In the genomic region with DNA sequence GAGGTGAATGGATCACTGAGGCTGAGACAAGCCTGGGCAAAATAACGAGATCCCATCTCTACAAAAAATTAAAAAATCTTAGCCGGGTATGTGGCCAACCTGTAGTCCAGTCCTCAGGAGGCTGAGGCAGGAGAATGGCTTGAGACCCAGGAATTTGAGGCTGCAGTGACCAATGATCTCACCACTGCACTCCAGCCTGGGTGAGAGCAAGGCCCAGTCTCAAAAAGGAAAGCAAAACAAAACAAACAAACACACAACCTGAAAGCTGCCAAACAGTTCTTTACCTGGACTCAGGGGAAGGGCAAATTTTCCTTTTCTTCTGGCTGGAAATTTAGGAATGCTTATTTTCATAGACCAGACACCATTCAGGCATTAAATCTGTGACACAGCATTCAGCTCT, we compare ENCODE assay signal across 33 cellular contexts.
DNase-seq lines count a peak whose midpoint lies in the region; ATAC-seq, FAIRE-seq and TF ChIP-seq lines count a peak whose summit lies in the region.
"Had no signal": no experiment of that assay in that cellular context is flagged by ENCODE, and none has a peak within 500 bp of the region (broad histone marks: within the 10 kb centered on the region; RNA-seq: fewer than 3 reads in every experiment).

No MANE protein-coding gene starts in this region.

- H3K27me3 Mint-ChIP-seq in chondrocyte (ENCODE audit: low read depth) (no peaks in the 10 kb centered on the region), neural crest cell (ENCODE audit: low read depth) (no peaks in the 10 kb centered on the region)
- H3K27me3 Mint-ChIP-seq: activated CD4-positive, alpha-beta memory T cell treated with anti-CD3 and anti-CD28 coated beads, Interleukin-2, amount 10 ng/mL, durations not matched to agents 7 days and 5 days; activated naive CD4-positive, alpha-beta T cell treated with anti-CD3 and anti-CD28 coated beads, Interleukin-2, amount 10 ng/mL, durations not matched to agents 7 days and 5 days; activated T-helper 17 cell treated with anti-CD3 and anti-CD28 coated beads, Interleukin-2, amount 50 U/mL, for 72 hours; B cell; stimulated activated naive CD8-positive, alpha-beta T cell treated with anti-CD3 and anti-CD28 coated beads, Interleukin-15, amount 100 ng/mL, for 72 hours had no signal

- H3K4me3 ChIP-seq in BLaER1 (no peak overlapping the region), OCI-LY1 (ENCODE audit: low read depth, low read length, poor library complexity, severe bottlenecking) (no peak overlapping the region), upper lobe of left lung (no peak overlapping the region), sigmoid colon (no peak overlapping the region)
- H3K4me3 ChIP-seq: A549, adrenal gland, dorsolateral prefrontal cortex, gastroesophageal sphincter, hepatocyte, lower lobe of right lung, MG63, mucosa of descending colon, thoracic aorta, vagina had no signal

- H3K9ac ChIP-seq in BLaER1: peak overlapping the region; percentile 26; the same call in 1 of the 2 replicates
- peak overlapping the region; percentile 15; the same call in 1 of the 2 replicates for H3K9ac ChIP-seq in OCI-LY1 (ENCODE audit: low read length)
- H3K9ac ChIP-seq: parathyroid adenoma had no signal

- FAIRE-seq in D721Med (lab: Jason Lieb, UNC): no peak
- FAIRE-seq: A549 had no signal

- peaks cover 27% of the 10 kb centered on the region for H3K9me3 ChIP-seq in BLaER1
- H3K9me3 ChIP-seq in OCI-LY1 (ENCODE audit: low read length): no peaks in the 10 kb centered on the region
- peaks cover 0 to 12% (median 0%) of the 10 kb centered on the region in 4 donors for H3K9me3 ChIP-seq in upper lobe of left lung
- no peaks in the 10 kb centered on the region for H3K9me3 ChIP-seq in sigmoid colon
- H3K9me3 ChIP-seq: A549, adrenal gland, gastroesophageal sphincter, lower lobe of right lung, MG63, mucosa of descending colon, thoracic aorta, vagina had no signal

- H3K4me3 Mint-ChIP-seq in chondrocyte (ENCODE audit: unreplicated experiment) (peak overlapping the region; percentile 75), neural crest cell (peak overlapping the region; percentile 92)
- H3K4me3 Mint-ChIP-seq: activated CD4-positive, alpha-beta memory T cell treated with anti-CD3 and anti-CD28 coated beads, Interleukin-2, amount 10 ng/mL, durations not matched to agents 7 days and 5 days; activated naive CD4-positive, alpha-beta T cell treated with anti-CD3 and anti-CD28 coated beads, Interleukin-2, amount 10 ng/mL, durations not matched to agents 7 days and 5 days; activated T-helper 17 cell treated with anti-CD3 and anti-CD28 coated beads, Interleukin-2, amount 50 U/mL, for 72 hours; B cell; natural killer cell; stimulated activated naive CD8-positive, alpha-beta T cell treated with anti-CD3 and anti-CD28 coated beads, Interleukin-15, amount 100 ng/mL, for 72 hours had no signal

- DNase-seq in chondrocyte (ENCODE audit: low spot score): no peak
- DNase-seq in neural crest cell (ENCODE audit: low read depth, low spot score): no peak
- DNase-seq in upper lobe of left lung: no peak
- DNase-seq in sigmoid colon: no peak
- DNase-seq in NCI-H2196 treated with DMSO at 0.1 percent for 48 hours (lab: John Stamatoyannopoulos, UW; ENCODE audit: unreplicated experiment): no peak
- DNase-seq in D721Med (ENCODE audit: insufficient read length, low spot score): no peak
- DNase-seq: activated CD4-positive, alpha-beta memory T cell treated with anti-CD3 and anti-CD28 coated beads, Interleukin-2, amount 10 ng/mL, durations not matched to agents 7 days and 5 days; activated CD4-positive, alpha-beta T cell treated with anti-CD3 and anti-CD28 coated beads for 1 hour; activated CD8-positive, alpha-beta memory T cell treated with anti-CD3 and anti-CD28 coated beads, Interleukin-2, amount 50 U/mL, for 4 hours; activated naive CD4-positive, alpha-beta T cell treated with anti-CD3 and anti-CD28 coated beads, Interleukin-2, amount 10 ng/mL, durations not matched to agents 7 days and 5 days; adrenal gland; brain microvascular endothelial cell; dorsolateral prefrontal cortex; GF-D8; KG1; lower lobe of right lung; MG63; mucosa of descending colon; natural killer cell; NCI-H2029 treated with DMSO at 0.1 percent for 48 hours; NCI-H2227 treated with DMSO at 0.1 percent for 48 hours; NK-92 treated with Interleukin-12 subunit alpha and Interleukin-12 subunit beta, amount 100 ng/mL, for 24 hours; stimulated activated naive CD8-positive, alpha-beta T cell treated with anti-CD3 and anti-CD28 coated beads, Interleukin-15, amount 100 ng/mL, for 72 hours had no signal

- intact Hi-C loops in sigmoid colon (cut with DNase I): no loop called here

- peak overlapping the region; percentile 58 for H3K4me2 ChIP-seq in BLaER1
- peak overlapping the region; percentile 21 for H3K4me2 ChIP-seq in OCI-LY1 (ENCODE audit: low read length)
- H3K4me2 ChIP-seq: A549, hepatocyte had no signal

- H3K4me1 ChIP-seq in BLaER1: peaks cover 26% of the 10 kb centered on the region
- peaks cover 32% of the 10 kb centered on the region for H3K4me1 ChIP-seq in OCI-LY1 (ENCODE audit: insufficient read depth, low read length, severe bottlenecking)
- no peaks in the 10 kb centered on the region for H3K4me1 ChIP-seq in upper lobe of left lung
- no peaks in the 10 kb centered on the region for H3K4me1 ChIP-seq in sigmoid colon
- H3K4me1 ChIP-seq: adrenal gland, gastroesophageal sphincter, lower lobe of right lung, parathyroid adenoma, vagina had no signal

- no peaks in the 10 kb centered on the region for H3K27me3 ChIP-seq in BLaER1
- no peaks in the 10 kb centered on the region for H3K27me3 ChIP-seq in OCI-LY1 (ENCODE audit: insufficient read depth, low read length)
- H3K27me3 ChIP-seq in upper lobe of left lung: no peaks in the 10 kb centered on the region
- H3K27me3 ChIP-seq in sigmoid colon: no peaks in the 10 kb centered on the region
- H3K27me3 ChIP-seq: adrenal gland, brain microvascular endothelial cell, dorsolateral prefrontal cortex, gastroesophageal sphincter, hepatocyte, MG63, vagina had no signal

- H3K4me1 Mint-ChIP-seq in chondrocyte (ENCODE audit: low read depth): peaks cover 42% of the 10 kb centered on the region
- H3K4me1 Mint-ChIP-seq in neural crest cell: peaks cover 32% of the 10 kb centered on the region
- H3K4me1 Mint-ChIP-seq: activated CD4-positive, alpha-beta memory T cell treated with anti-CD3 and anti-CD28 coated beads, Interleukin-2, amount 10 ng/mL, durations not matched to agents 7 days and 5 days; activated naive CD4-positive, alpha-beta T cell treated with anti-CD3 and anti-CD28 coated beads, Interleukin-2, amount 10 ng/mL, durations not matched to agents 7 days and 5 days; activated T-helper 17 cell treated with anti-CD3 and anti-CD28 coated beads, Interleukin-2, amount 50 U/mL, for 72 hours; B cell; natural killer cell; stimulated activated naive CD8-positive, alpha-beta T cell treated with anti-CD3 and anti-CD28 coated beads, Interleukin-15, amount 100 ng/mL, for 72 hours had no signal

- H3K9me3 Mint-ChIP-seq in chondrocyte (ENCODE audit: low read depth) (no peaks in the 10 kb centered on the region), neural crest cell (no peaks in the 10 kb centered on the region)

- H3K27ac ChIP-seq in BLaER1 (peak overlapping the region; percentile 72), OCI-LY1 (ENCODE audit: low read depth, low read length, poor library complexity, severe bottlenecking) (peak overlapping the region; percentile 61), upper lobe of left lung (no peak overlapping the region), sigmoid colon (no peak overlapping the region)
- H3K27ac ChIP-seq: A549, adrenal gland, brain microvascular endothelial cell, dorsolateral prefrontal cortex, gastroesophageal sphincter, hepatocyte, lower lobe of right lung, parathyroid adenoma, thoracic aorta, vagina had no signal

- no peak for ATAC-seq in upper lobe of left lung (ENCODE audit: low FRiP score in 2 of 2)
- ATAC-seq: A549; activated T-helper 17 cell treated with anti-CD3 and anti-CD28 coated beads, Interleukin-2, amount 50 U/mL, for 72 hours; gastroesophageal sphincter; lower lobe of right lung; mucosa of descending colon; natural killer cell; stimulated activated naive CD8-positive, alpha-beta T cell treated with anti-CD3 and anti-CD28 coated beads, Interleukin-15, amount 100 ng/mL, for 72 hours had no signal

- H3F3A ChIP-seq in OCI-LY1 (ENCODE audit: insufficient read depth, low read length): no peaks in the 10 kb centered on the region

- TF ChIP-seq EP300 in upper lobe of left lung (IDR thresholded peaks at IDR 0.05) (no peak), sigmoid colon (IDR thresholded peaks at IDR 0.05) (no peak)

- TF ChIP-seq POLR2A in upper lobe of left lung (IDR thresholded peaks at IDR 0.05) (no peak), sigmoid colon (IDR thresholded peaks at IDR 0.05) (no peak)

- H3K36me3 ChIP-seq in BLaER1 (0 out of 2 replicates have a peak, but pooled peaks cover 5% of the 10 kb centered on the region), OCI-LY1 (ENCODE audit: insufficient read depth, low read length) (no peaks in the 10 kb centered on the region), upper lobe of left lung (no peaks in the 10 kb centered on the region), sigmoid colon (no peaks in the 10 kb centered on the region)
- H3K36me3 ChIP-seq: adrenal gland, brain microvascular endothelial cell, gastroesophageal sphincter, lower lobe of right lung, MG63, thoracic aorta, vagina had no signal

- no peaks in the 10 kb centered on the region for H3K9me2 ChIP-seq in OCI-LY1 (ENCODE audit: low read depth, low read length)

- TF ChIP-seq CTCF in OCI-LY1 (IDR thresholded peaks at IDR 0.05; ENCODE audit: low read length) (no peak), chondrocyte (IDR thresholded peaks at IDR 0.05) (no peak), neural crest cell (conservative IDR thresholded peaks at IDR 0.05) (no peak), upper lobe of left lung (IDR thresholded peaks at IDR 0.05) (no peak), sigmoid colon (IDR thresholded peaks at IDR 0.05) (no peak), D721Med (IDR thresholded peaks at IDR 0.05; ENCODE audit: insufficient read depth, missing control alignments) (no peak)

- H4K20me1 ChIP-seq in BLaER1 (no peaks in the 10 kb centered on the region), OCI-LY1 (ENCODE audit: insufficient read depth, low read length) (no peaks in the 10 kb centered on the region)

- H3K79me2 ChIP-seq in OCI-LY1 (ENCODE audit: insufficient read depth, low read length): no peaks in the 10 kb centered on the region
- H3K79me2 ChIP-seq: hepatocyte, parathyroid adenoma had no signal

- no peak overlapping the region for H3K27ac Mint-ChIP-seq in chondrocyte (ENCODE audit: unreplicated experiment)
- no peak overlapping the region for H3K27ac Mint-ChIP-seq in neural crest cell (ENCODE audit: unreplicated experiment)
- H3K27ac Mint-ChIP-seq: activated CD4-positive, alpha-beta memory T cell treated with anti-CD3 and anti-CD28 coated beads, Interleukin-2, amount 10 ng/mL, durations not matched to agents 7 days and 5 days; activated naive CD4-positive, alpha-beta T cell treated with anti-CD3 and anti-CD28 coated beads, Interleukin-2, amount 10 ng/mL, durations not matched to agents 7 days and 5 days; activated T-helper 17 cell treated with anti-CD3 and anti-CD28 coated beads, Interleukin-2, amount 50 U/mL, for 72 hours; B cell; natural killer cell; stimulated activated naive CD8-positive, alpha-beta T cell treated with anti-CD3 and anti-CD28 coated beads, Interleukin-15, amount 100 ng/mL, for 72 hours had no signal

- H3K36me3 Mint-ChIP-seq in chondrocyte (ENCODE audit: low read depth) (no peaks in the 10 kb centered on the region), neural crest cell (ENCODE audit: low read depth) (no peaks in the 10 kb centered on the region)
- H3K36me3 Mint-ChIP-seq: activated naive CD4-positive, alpha-beta T cell treated with anti-CD3 and anti-CD28 coated beads, Interleukin-2, amount 10 ng/mL, durations not matched to agents 7 days and 5 days; natural killer cell had no signal

- no peak overlapping the region for H2AFZ ChIP-seq in OCI-LY1 (ENCODE audit: low read length)
- H2AFZ ChIP-seq: hepatocyte, parathyroid adenoma had no signal

- 90 to 94% methylated on average over 2 of the region's 2 CpGs for WGBS in upper lobe of left lung, 2 donors
- 92% methylated on average over 2 of the region's 2 CpGs for whole genome bisulfite sequencing in sigmoid colon, 2 donors

Comparison
In these comparisons a context has a peak if more than half of its experiments do, and no peak if none do; other contexts are left out.
1. H3K27ac ChIP-seq: peak in BLaER1 (single experiment) and OCI-LY1 (single experiment); none in upper lobe of left lung (0 of 4) and sigmoid colon (0 of 4).